In the genomic region with DNA sequence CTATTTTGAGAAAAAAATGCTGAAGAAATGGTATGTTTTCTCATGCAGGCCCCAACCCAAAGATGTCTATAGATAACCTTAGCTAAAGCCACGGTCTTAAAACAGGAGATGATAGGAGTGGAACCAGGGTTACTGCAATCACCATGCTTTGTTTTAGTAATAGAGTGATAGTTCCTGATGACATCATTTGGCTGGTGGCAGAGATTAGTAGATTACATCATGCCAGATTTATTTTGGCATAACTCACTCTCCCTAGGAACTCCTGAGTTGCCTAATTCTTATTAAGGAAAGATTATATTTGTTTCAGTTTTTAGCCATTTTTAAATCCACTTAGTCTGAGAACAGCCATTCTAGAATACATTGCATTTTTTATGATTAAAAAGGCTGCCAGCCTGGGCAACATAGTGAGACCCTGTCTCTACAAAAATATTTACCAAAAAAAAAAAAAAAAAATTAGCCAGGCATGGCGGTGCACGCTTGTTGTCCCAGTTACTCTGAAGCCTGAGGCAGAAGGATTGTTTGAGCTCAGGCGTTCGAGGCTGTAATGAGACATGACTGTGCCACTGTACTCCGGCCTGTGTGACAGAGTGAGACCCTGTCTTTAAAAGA, we compare ENCODE assay signal across 2 cellular contexts.
TF ChIP-seq lines count a peak whose summit lies in the region.

No MANE protein-coding gene starts in this region.

TF ChIP-seq in SK-N-SH treated with all-trans-retinoic acid at 6 μM for 48 hours, 23 proteins besides CTCF, POLR2A, EP300 and RAD21 (continued from another document):
- TF ChIP-seq ZFP3 (CRISPR knock-in tag; IDR thresholded peaks at IDR 0.05) = no peak
- TF ChIP-seq ISL1 (CRISPR knock-in tag; IDR thresholded peaks at IDR 0.05) = peak; percentile 63
- TF ChIP-seq OSR1 (CRISPR knock-in tag; IDR thresholded peaks at IDR 0.05) = no peak
- no peak for TF ChIP-seq ESRRG (CRISPR knock-in tag; IDR thresholded peaks at IDR 0.05)

TF ChIP-seq in SK-N-SH, 30 proteins besides CTCF, POLR2A, EP300 and RAD21 (continued from another document):
- TF ChIP-seq USF1 (IDR thresholded peaks at IDR 0.05; ENCODE audit: borderline replicate concordance, low read depth) (no peak), TEAD4 (IDR thresholded peaks at IDR 0.05; ENCODE audit: borderline replicate concordance, insufficient read depth) (no peak), NFIC (IDR thresholded peaks at IDR 0.05; ENCODE audit: borderline replicate concordance) (no peak), RCOR1 (IDR thresholded peaks at IDR 0.05; ENCODE audit: low read length) (no peak), GATA2 (CRISPR knock-in tag; IDR thresholded peaks at IDR 0.05) (no peak), RFX5 (IDR thresholded peaks at IDR 0.05; ENCODE audit: low read length) (no peak), TAF1 (IDR thresholded peaks at IDR 0.05; ENCODE audit: borderline replicate concordance, low read depth, low read length) (no peak), IRF3 (IDR thresholded peaks at IDR 0.05; ENCODE audit: low read depth, low read length) (no peak), RXRA (IDR thresholded peaks at IDR 0.05; ENCODE audit: borderline replicate concordance, low read depth) (no peak), NRF1 (IDR thresholded peaks at IDR 0.05; ENCODE audit: low read depth, low read length) (no peak), CHD2 (IDR thresholded peaks at IDR 0.05; ENCODE audit: low read length, partially characterized antibody) (no peak), ELF1 (IDR thresholded peaks at IDR 0.05) (no peak), PBX3 (IDR thresholded peaks at IDR 0.05) (no peak), EZH2phosphoT487 (IDR thresholded peaks at IDR 0.05; ENCODE audit: borderline replicate concordance, low read depth) (no peak)
